ENCODE assay signal across 17 cellular contexts in the genomic region with DNA sequence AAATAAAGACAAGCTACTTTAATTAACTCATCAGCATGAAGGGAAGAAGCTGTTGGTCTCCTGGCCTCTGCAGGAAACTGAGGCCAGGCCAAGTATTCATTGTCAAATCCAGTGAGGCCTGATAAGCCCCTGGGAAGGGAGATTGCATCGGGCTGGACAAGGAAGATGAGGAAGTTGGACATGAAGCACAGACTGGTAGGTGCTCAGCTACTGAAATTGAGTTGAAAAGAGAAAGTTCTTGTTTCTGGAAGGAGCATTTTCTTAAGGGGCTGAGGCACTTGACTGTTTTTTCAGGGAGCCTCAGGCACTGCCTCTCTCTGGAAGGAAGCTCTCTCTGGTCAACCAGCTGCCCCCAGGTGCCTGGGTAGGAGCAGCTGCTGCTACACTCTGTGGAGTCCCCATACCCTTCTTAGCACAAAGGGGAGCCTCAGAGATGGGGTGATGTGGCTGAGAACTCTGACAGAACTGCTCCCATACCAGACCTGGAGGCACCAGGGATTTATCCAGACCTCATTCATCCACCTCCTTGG.
DNase-seq lines count a peak whose midpoint lies in the region; ATAC-seq, FAIRE-seq and TF ChIP-seq lines count a peak whose summit lies in the region.
"Had no signal": no experiment of that assay in that cellular context is flagged by ENCODE, and none has a peak within 500 bp of the region (broad histone marks: within the 10 kb centered on the region; RNA-seq: fewer than 3 reads in every experiment).

No MANE protein-coding gene starts in this region.

- no peak for FAIRE-seq in small intestine (lab: Jason Lieb, UNC)
- FAIRE-seq: endometrium had no signal

- no peaks in the 10 kb centered on the region for H3K9me2 ChIP-seq in Loucy (replicated peaks; ENCODE audit: low read depth, low read length)

- no peaks in the 10 kb centered on the region for H3K9me3 Mint-ChIP-seq in activated naive CD4-positive, alpha-beta T cell treated with anti-CD3 and anti-CD28 coated beads for 36 hours
- H3K9me3 Mint-ChIP-seq in activated CD8-positive, alpha-beta T cell treated with anti-CD3 and anti-CD28 coated beads for 36 hours: no peaks in the 10 kb centered on the region
- H3K9me3 Mint-ChIP-seq in stimulated activated effector memory CD8-positive, alpha-beta T cell treated with anti-CD3 and anti-CD28 coated beads, Interleukin-12 subunit alpha, Interleukin-12 subunit beta, amount 100 ng/mL, for 72 hours: no peaks in the 10 kb centered on the region

- H3K9me3 ChIP-seq in Loucy (ENCODE audit: insufficient read depth, low read depth, low read length): no peaks in the 10 kb centered on the region
- no peaks in the 10 kb centered on the region for H3K9me3 ChIP-seq in spleen
- no peaks in the 10 kb centered on the region for H3K9me3 ChIP-seq in small intestine (ENCODE audit: control insufficient read depth, low read depth)
- H3K9me3 ChIP-seq: prostate gland, stomach, vagina had no signal

- peak overlapping the region; percentile 11 for H3K27ac Mint-ChIP-seq in activated naive CD4-positive, alpha-beta T cell treated with anti-CD3 and anti-CD28 coated beads for 36 hours
- peak overlapping the region; percentile 35 for H3K27ac Mint-ChIP-seq in activated CD8-positive, alpha-beta T cell treated with anti-CD3 and anti-CD28 coated beads for 36 hours
- H3K27ac Mint-ChIP-seq in stimulated activated effector memory CD8-positive, alpha-beta T cell treated with anti-CD3 and anti-CD28 coated beads, Interleukin-12 subunit alpha, Interleukin-12 subunit beta, amount 100 ng/mL, for 72 hours: peak overlapping the region; percentile 26

- no peaks in the 10 kb centered on the region for H3K36me3 Mint-ChIP-seq in activated naive CD4-positive, alpha-beta T cell treated with anti-CD3 and anti-CD28 coated beads for 36 hours (ENCODE audit: low read depth)
- peaks cover 1% of the 10 kb centered on the region for H3K36me3 Mint-ChIP-seq in activated CD8-positive, alpha-beta T cell treated with anti-CD3 and anti-CD28 coated beads for 36 hours (ENCODE audit: low read depth)
- no peaks in the 10 kb centered on the region for H3K36me3 Mint-ChIP-seq in stimulated activated effector memory CD8-positive, alpha-beta T cell treated with anti-CD3 and anti-CD28 coated beads, Interleukin-12 subunit alpha, Interleukin-12 subunit beta, amount 100 ng/mL, for 72 hours

- no peak for DNase-seq in activated naive CD4-positive, alpha-beta T cell treated with anti-CD3 and anti-CD28 coated beads for 36 hours
- no peak for DNase-seq in activated naive CD4-positive, alpha-beta T cell treated with anti-CD3 and anti-CD28 coated beads, Interleukin-2, amount 50 U/mL, for 16 hours
- DNase-seq in activated CD8-positive, alpha-beta T cell treated with anti-CD3 and anti-CD28 coated beads for 36 hours: no peak
- peak in 1 of 2 donors; percentile 44 for DNase-seq in stimulated activated effector memory CD8-positive, alpha-beta T cell treated with anti-CD3 and anti-CD28 coated beads, Interleukin-12 subunit alpha, Interleukin-12 subunit beta, amount 100 ng/mL, for 72 hours (ENCODE audit: low spot score in 2 of 2)
- DNase-seq in spleen (no peak), small intestine (no peak)
- DNase-seq: amniotic stem cell, foreskin fibroblast, left ventricle myocardium superior, NCI-H146, NCI-H446, stomach had no signal

- H3K4me3 ChIP-seq in Loucy (ENCODE audit: low read length, poor library complexity, severe bottlenecking) (no peak overlapping the region), spleen (no peak overlapping the region), small intestine (ENCODE audit: low read depth in 1 of 2, low read length in 2 of 2) (no peak overlapping the region)
- H3K4me3 ChIP-seq: prostate gland, stomach, vagina had no signal

- H2AFZ ChIP-seq in Loucy (ENCODE audit: low read length): no peak overlapping the region

- POLR2A ChIA-PET in activated CD8-positive, alpha-beta T cell treated with anti-CD3 and anti-CD28 coated beads for 36 hours (lab: Charles Lee): interaction anchor here (0.7 to 4.0 kb wide), 6 partner anchors 12 to 126 kb away, joined by 3 to 21 read pairs (median 3); no protein-coding TSS in a partner anchor

- no peaks in the 10 kb centered on the region for H3K79me2 ChIP-seq in Loucy (ENCODE audit: insufficient read depth, low read length)

- intact Hi-C loops in activated naive CD4-positive, alpha-beta T cell treated with anti-CD3 and anti-CD28 coated beads for 36 hours (cut with micrococcal nuclease): no loop called here
- intact Hi-C loops in activated CD8-positive, alpha-beta T cell treated with anti-CD3 and anti-CD28 coated beads for 36 hours (cut with micrococcal nuclease): no loop called here
- intact Hi-C loops in spleen (cut with DNase I; ENCODE audit: low total_unique reads): no loop called here

- no peaks in the 10 kb centered on the region for H3F3A ChIP-seq in Loucy (ENCODE audit: low read depth)

- peak overlapping the region in 3 of 8 donors; percentile 5 to 73 (median 59) for H3K27ac ChIP-seq in spleen
- no peak overlapping the region for H3K27ac ChIP-seq in small intestine (ENCODE audit: low read depth in 1 of 2, low read length in 1 of 2)
- H3K27ac ChIP-seq: prostate gland, stomach, vagina had no signal

- peak overlapping the region; percentile 28 for H3K9ac ChIP-seq in Loucy (ENCODE audit: low read depth, low read length, poor library complexity, severe bottlenecking)

- H3K4me1 ChIP-seq in Loucy (ENCODE audit: insufficient read depth, low read length, poor library complexity, severe bottlenecking): peaks cover 47% of the 10 kb centered on the region
- H3K4me1 ChIP-seq in spleen: peaks cover 3 to 100% (median 39%) of the 10 kb centered on the region in 6 donors
- no peaks in the 10 kb centered on the region for H3K4me1 ChIP-seq in small intestine (ENCODE audit: control insufficient read depth in 2 of 2, insufficient read depth in 1 of 2, low read depth in 1 of 2, low read length in 1 of 2)
- H3K4me1 ChIP-seq: prostate gland, vagina had no signal

- H3K36me3 ChIP-seq in Loucy (ENCODE audit: insufficient read depth, low read length): no peaks in the 10 kb centered on the region
- H3K36me3 ChIP-seq in spleen: no peaks in the 10 kb centered on the region
- no peaks in the 10 kb centered on the region for H3K36me3 ChIP-seq in small intestine (ENCODE audit: control insufficient read depth in 2 of 2, insufficient read depth in 2 of 2, low read length in 2 of 2)
- H3K36me3 ChIP-seq: prostate gland, stomach, vagina had no signal

- H4K20me1 ChIP-seq in Loucy (ENCODE audit: insufficient read depth, low read length, poor library complexity, severe bottlenecking): no peaks in the 10 kb centered on the region

- ATAC-seq in activated CD8-positive, alpha-beta T cell treated with anti-CD3 and anti-CD28 coated beads for 36 hours: no peak
- ATAC-seq in stimulated activated effector memory CD8-positive, alpha-beta T cell treated with anti-CD3 and anti-CD28 coated beads, Interleukin-12 subunit alpha, Interleukin-12 subunit beta, amount 100 ng/mL, for 72 hours: no peak
- no peak for ATAC-seq in HG03175 (IDR thresholded peaks at IDR 0.05; ENCODE audit: unreplicated experiment)
- ATAC-seq: left ventricle myocardium superior had no signal

- CTCF ChIA-PET in activated naive CD4-positive, alpha-beta T cell treated with anti-CD3 and anti-CD28 coated beads for 36 hours (lab: Charles Lee): interaction anchor here (0.6 to 3.0 kb wide), 7 partner anchors 9 to 204 kb away, joined by 3 to 15 read pairs (median 3); a partner anchor contains a TSS
- CTCF ChIA-PET in activated CD8-positive, alpha-beta T cell treated with anti-CD3 and anti-CD28 coated beads for 36 hours (lab: Charles Lee): interaction anchor here (0.8 to 7.3 kb wide), 6 partner anchors 9 to 203 kb away, joined by 3 to 66 read pairs (median 3); no protein-coding TSS in a partner anchor

- H3K27me3 ChIP-seq in Loucy (ENCODE audit: insufficient read depth, low read length, poor library complexity, severe bottlenecking) (no peaks in the 10 kb centered on the region), spleen (replicated peaks in 1 of 7) (no peaks in the 10 kb centered on the region), small intestine (ENCODE audit: control insufficient read depth in 2 of 2, insufficient read depth in 2 of 2, low read length in 2 of 2) (no peaks in the 10 kb centered on the region)
- H3K27me3 ChIP-seq: vagina had no signal

- H3K4me2 ChIP-seq in Loucy (ENCODE audit: low read depth, low read length, poor library complexity, severe bottlenecking): no peak overlapping the region

- H3K4me1 Mint-ChIP-seq in activated naive CD4-positive, alpha-beta T cell treated with anti-CD3 and anti-CD28 coated beads for 36 hours (ENCODE audit: low read depth): peaks cover 83% of the 10 kb centered on the region
- H3K4me1 Mint-ChIP-seq in activated CD8-positive, alpha-beta T cell treated with anti-CD3 and anti-CD28 coated beads for 36 hours (ENCODE audit: low read depth): peaks cover 80% of the 10 kb centered on the region
- H3K4me1 Mint-ChIP-seq in stimulated activated effector memory CD8-positive, alpha-beta T cell treated with anti-CD3 and anti-CD28 coated beads, Interleukin-12 subunit alpha, Interleukin-12 subunit beta, amount 100 ng/mL, for 72 hours: peaks cover 63% of the 10 kb centered on the region

- TF ChIP-seq POLR2A in spleen (IDR thresholded peaks at IDR 0.05): no peak

- TF ChIP-seq CTCF in Loucy (conservative IDR thresholded peaks at IDR 0.05; ENCODE audit: low read length) (no peak), spleen (IDR thresholded peaks at IDR 0.05 in 8 of 11, conservative IDR thresholded peaks at IDR 0.05 in 3 of 11) (no peak)
- no peak for TF ChIP-seq CTCF in activated CD8-positive, alpha-beta T cell treated with anti-CD3 and anti-CD28 coated beads for 36 hours (IDR thresholded peaks at IDR 0.05)

- H3K27me3 Mint-ChIP-seq in activated naive CD4-positive, alpha-beta T cell treated with anti-CD3 and anti-CD28 coated beads for 36 hours (ENCODE audit: low read depth): no peaks in the 10 kb centered on the region
- no peaks in the 10 kb centered on the region for H3K27me3 Mint-ChIP-seq in activated CD8-positive, alpha-beta T cell treated with anti-CD3 and anti-CD28 coated beads for 36 hours

- 23 to 38% (median 32%) methylated on average over 1 of the region's 1 CpG for WGBS in spleen, 5 donors
- WGBS in small intestine, 3 donors: 54 to 62% (median 58%) methylated on average over 1 of the region's 1 CpG

- H3K4me3 Mint-ChIP-seq in activated naive CD4-positive, alpha-beta T cell treated with anti-CD3 and anti-CD28 coated beads for 36 hours: no peak overlapping the region
- H3K4me3 Mint-ChIP-seq in activated CD8-positive, alpha-beta T cell treated with anti-CD3 and anti-CD28 coated beads for 36 hours: no peak overlapping the region
- no peak overlapping the region for H3K4me3 Mint-ChIP-seq in stimulated activated effector memory CD8-positive, alpha-beta T cell treated with anti-CD3 and anti-CD28 coated beads, Interleukin-12 subunit alpha, Interleukin-12 subunit beta, amount 100 ng/mL, for 72 hours
